In genomic region chr18:47915229-47915628, GRCh38 we compare ENCODE assay signal across 15 cellular contexts. TPM values are rescaled to one million over a fixed set of nuclear protein-coding genes. Genes with fewer than 3 reads are reported as not detected.
DNase-seq lines count a peak whose midpoint lies in the region; ATAC-seq and TF ChIP-seq lines count a peak whose summit lies in the region.
"Had no signal": no experiment of that assay in that cellular context is flagged by ENCODE, and none has a peak within 500 bp of the region (broad histone marks: within the 10 kb centered on the region; RNA-seq: fewer than 3 reads in every experiment).

No MANE protein-coding gene starts in this region.

- no peak for ATAC-seq in activated T-cell treated with anti-CD3 and anti-CD28 coated beads, Interleukin-2, amount 50 U/mL, for 72 hours (replicated peaks in 1 of 2)
- ATAC-seq in activated T-cell treated with anti-CD3 and anti-CD28 coated beads, Interleukin-2, amount 50 U/mL, for 4 hours, result no peak
- ATAC-seq in effector memory CD8-positive, alpha-beta T cell (replicated peaks), result no peak
- ATAC-seq in psoas muscle (peak in 3 of 4 donors; percentile 32 to 66 (median 58)), HG02938 (IDR thresholded peaks at IDR 0.05; ENCODE audit: unreplicated experiment) (no peak), WTC11 (no peak)

- H3K27ac Mint-ChIP-seq in activated T-cell treated with anti-CD3 and anti-CD28 coated beads, Interleukin-2, amount 50 U/mL, for 72 hours, result peak overlapping the region; percentile 75
- H3K27ac Mint-ChIP-seq in effector memory CD8-positive, alpha-beta T cell, result peak overlapping the region; percentile 21 to 39
- H3K27ac Mint-ChIP-seq in WTC11, result no peak overlapping the region

- H3K4me1 Mint-ChIP-seq in activated T-cell treated with anti-CD3 and anti-CD28 coated beads, Interleukin-2, amount 50 U/mL, for 72 hours (ENCODE audit: low read depth), result peaks cover 97% of the 10 kb centered on the region
- peaks cover 91% of the 10 kb centered on the region for H3K4me1 Mint-ChIP-seq in activated T-cell treated with anti-CD3 and anti-CD28 coated beads, Interleukin-2, amount 50 U/mL, for 4 hours (ENCODE audit: low read depth)
- peaks cover 41 to 67% of the 10 kb centered on the region in 2 donors for H3K4me1 Mint-ChIP-seq in effector memory CD8-positive, alpha-beta T cell (ENCODE audit: low read depth in 2 of 2)
- H3K4me1 Mint-ChIP-seq in WTC11, result peaks cover 82% of the 10 kb centered on the region

- peak overlapping the region; percentile 16 to 94 for H3K4me3 Mint-ChIP-seq in activated T-cell treated with anti-CD3 and anti-CD28 coated beads, Interleukin-2, amount 50 U/mL, for 72 hours
- no peak overlapping the region for H3K4me3 Mint-ChIP-seq in activated T-cell treated with anti-CD3 and anti-CD28 coated beads, Interleukin-2, amount 50 U/mL, for 4 hours
- H3K4me3 Mint-ChIP-seq in effector memory CD8-positive, alpha-beta T cell, result no peak overlapping the region
- no peak overlapping the region for H3K4me3 Mint-ChIP-seq in WTC11

- no peaks in the 10 kb centered on the region for H3K27me3 ChIP-seq in psoas muscle (ENCODE audit: insufficient read depth in 3 of 3, low read length in 2 of 3)
- H3K27me3 ChIP-seq: esophagus muscularis mucosa had no signal

- peaks cover 6 to 12% of the 10 kb centered on the region in 2 donors for H3K36me3 Mint-ChIP-seq in activated T-cell treated with anti-CD3 and anti-CD28 coated beads, Interleukin-2, amount 50 U/mL, for 72 hours (ENCODE audit: insufficient read depth in 2 of 2)
- H3K36me3 Mint-ChIP-seq in activated T-cell treated with anti-CD3 and anti-CD28 coated beads, Interleukin-2, amount 50 U/mL, for 4 hours (ENCODE audit: insufficient read depth), result peaks cover 18% of the 10 kb centered on the region
- peaks cover 3% of the 10 kb centered on the region for H3K36me3 Mint-ChIP-seq in effector memory CD8-positive, alpha-beta T cell (ENCODE audit: insufficient read depth)
- peaks cover 2% of the 10 kb centered on the region; the same call in 1 of the 2 replicates for H3K36me3 Mint-ChIP-seq in WTC11

- no peak overlapping the region for H3K4me3 ChIP-seq in psoas muscle
- H3K4me3 ChIP-seq: esophagus muscularis mucosa had no signal

- CTCF ChIA-PET in WTC11 (lab: Charles Lee), result no interaction called here

- intact Hi-C loops in psoas muscle (cut with DNase I), result no loop called here

- POLR2A ChIA-PET in WTC11 (lab: Charles Lee), result no interaction called here

- H3K9me3 Mint-ChIP-seq in activated T-cell treated with anti-CD3 and anti-CD28 coated beads, Interleukin-2, amount 50 U/mL, for 72 hours, result no peaks in the 10 kb centered on the region
- no peaks in the 10 kb centered on the region for H3K9me3 Mint-ChIP-seq in activated T-cell treated with anti-CD3 and anti-CD28 coated beads, Interleukin-2, amount 50 U/mL, for 4 hours
- no peaks in the 10 kb centered on the region for H3K9me3 Mint-ChIP-seq in effector memory CD8-positive, alpha-beta T cell
- no peaks in the 10 kb centered on the region for H3K9me3 Mint-ChIP-seq in WTC11

- H3K27me3 Mint-ChIP-seq in activated T-cell treated with anti-CD3 and anti-CD28 coated beads, Interleukin-2, amount 50 U/mL, for 72 hours (ENCODE audit: low read depth), result no peaks in the 10 kb centered on the region
- no peaks in the 10 kb centered on the region for H3K27me3 Mint-ChIP-seq in activated T-cell treated with anti-CD3 and anti-CD28 coated beads, Interleukin-2, amount 50 U/mL, for 4 hours (ENCODE audit: low read depth)
- H3K27me3 Mint-ChIP-seq in effector memory CD8-positive, alpha-beta T cell, result no peaks in the 10 kb centered on the region
- H3K27me3 Mint-ChIP-seq in WTC11 (ENCODE audit: low read depth), result no peaks in the 10 kb centered on the region

- H3K9me3 ChIP-seq in psoas muscle, result no peaks in the 10 kb centered on the region
- H3K9me3 ChIP-seq: esophagus muscularis mucosa had no signal

- TF ChIP-seq CTCF in psoas muscle (IDR thresholded peaks at IDR 0.05) (no peak), WTC11 (IDR thresholded peaks at IDR 0.05) (no peak)

- DNase-seq in activated T-cell treated with anti-CD3 and anti-CD28 coated beads, Interleukin-2, amount 50 U/mL, for 72 hours, result no peak
- DNase-seq in activated T-cell treated with anti-CD3 and anti-CD28 coated beads, Interleukin-2, amount 50 U/mL, for 4 hours, result no peak
- peak; percentile 39 for DNase-seq in M059J (ENCODE audit: low read depth)
- no peak for DNase-seq in effector memory CD8-positive, alpha-beta T cell
- DNase-seq in psoas muscle, result no peak
- DNase-seq in NCI-H128 (lab: John Stamatoyannopoulos, UW; ENCODE audit: unreplicated experiment), result no peak
- DNase-seq in WTC11 (ENCODE audit: low spot score), result no peak
- DNase-seq: activated CD4-positive, alpha-beta T cell treated with anti-CD3 and anti-CD28 coated beads, Interleukin-2, amount 50 U/mL, for 1 hour; amniotic stem cell; NCI-H1092; NCI-H2081 treated with DMSO at 0.1 percent for 48 hours; RPMI8226; stimulated activated CD4-positive, alpha-beta T cell treated with anti-CD3 and anti-CD28 coated beads, Interleukin-12 subunit alpha, Interleukin-12 subunit beta, amount 100 ng/mL, for 4 hours had no signal

- peaks cover 52% of the 10 kb centered on the region for H3K4me1 ChIP-seq in psoas muscle

- H3K36me3 ChIP-seq in psoas muscle (ENCODE audit: insufficient read depth in 1 of 2, low read depth in 1 of 2), result no peaks in the 10 kb centered on the region
- H3K36me3 ChIP-seq: esophagus muscularis mucosa had no signal

- H3K27ac ChIP-seq in psoas muscle, result no peak overlapping the region
- H3K27ac ChIP-seq: esophagus muscularis mucosa had no signal

TF ChIP-seq in WTC11, 78 proteins besides CTCF, POLR2A, EP300 and RAD21 (continues in another document):
- TF ChIP-seq E2F4 (CRISPR knock-in tag; IDR thresholded peaks at IDR 0.05; ENCODE audit: borderline replicate concordance, low read depth) (no peak), ZNF138 (CRISPR knock-in tag; conservative IDR thresholded peaks at IDR 0.05) (no peak), AFF4 (CRISPR knock-in tag; IDR thresholded peaks at IDR 0.05; ENCODE audit: borderline replicate concordance) (no peak), PRRX2 (CRISPR knock-in tag; IDR thresholded peaks at IDR 0.05) (no peak), SMAD4 (CRISPR knock-in tag; IDR thresholded peaks at IDR 0.05) (no peak), ESRRA (CRISPR knock-in tag; IDR thresholded peaks at IDR 0.05; ENCODE audit: borderline replicate concordance) (no peak), CREB1 (CRISPR knock-in tag; IDR thresholded peaks at IDR 0.05) (no peak), RORB (CRISPR knock-in tag; IDR thresholded peaks at IDR 0.05) (no peak), ERG (CRISPR knock-in tag; IDR thresholded peaks at IDR 0.05) (no peak), FOXK1 (CRISPR knock-in tag; IDR thresholded peaks at IDR 0.05) (no peak)

RNA-seq across cellular contexts. Expression of gene SMAD2, which starts 15.2 kb away (rescaled TPM):
- 100 to 1,000 TPM; 249 to 310 TPM for total RNA-seq in activated T-cell treated with anti-CD3 and anti-CD28 coated beads, Interleukin-2, amount 50 U/mL, for 72 hours
- total RNA-seq in activated T-cell treated with anti-CD3 and anti-CD28 coated beads, Interleukin-2, amount 50 U/mL, for 4 hours, result 100 to 1,000 TPM; 129 to 147 (median 138) TPM
- total RNA-seq in M059J (2014; rRNA removed; shearing (Covaris generic)), result 124 and 171 TPM in 2 replicates
- total RNA-seq in psoas muscle (10 to 100 TPM; 60.1 to 76.4 (median 63.8) TPM), WTC11 (2021) (104 to 105 TPM (median 105 TPM) in 3 replicates)
- 10 to 100 TPM; 28.3 to 59.1 (median 33.2) TPM for polyA plus RNA-seq in psoas muscle

Comparison
In these comparisons a context has a peak if more than half of its experiments do, and no peak if none do; other contexts are left out.
1. H3K4me3 Mint-ChIP-seq: peak in activated T-cell treated with anti-CD3 and anti-CD28 coated beads, Interleukin-2, amount 50 U/mL, for 72 hours (2 of 2); none in activated T-cell treated with anti-CD3 and anti-CD28 coated beads, Interleukin-2, amount 50 U/mL, for 4 hours (single experiment), effector memory CD8-positive, alpha-beta T cell (0 of 2) and WTC11 (single experiment).
2. ATAC-seq: peak in psoas muscle (3 of 4); none in activated T-cell treated with anti-CD3 and anti-CD28 coated beads, Interleukin-2, amount 50 U/mL, for 72 hours (0 of 2), activated T-cell treated with anti-CD3 and anti-CD28 coated beads, Interleukin-2, amount 50 U/mL, for 4 hours (0 of 2), effector memory CD8-positive, alpha-beta T cell (single experiment), HG02938 (single experiment) and WTC11 (single experiment).